In genomic region chr2:45643095-45643494, GRCh38 we compare ENCODE assay signal across 8 cellular contexts. TPM values are rescaled to one million over a fixed set of nuclear protein-coding genes. Genes with fewer than 3 reads are reported as not detected.
A peak's percentile ranks its signal among the peaks of the same experiment; 100 is the strongest.
DNase-seq lines count a peak whose midpoint lies in the region; ATAC-seq, FAIRE-seq and TF ChIP-seq lines count a peak whose summit lies in the region.

No MANE protein-coding gene starts in this region.

- TF ChIP-seq EP300 in H1 (IDR thresholded peaks at IDR 0.05; ENCODE audit: borderline replicate concordance in 1 of 2, low read depth in 2 of 2, low read length in 2 of 2): no peak

- no peak for TF ChIP-seq RAD21 in H1 (IDR thresholded peaks at IDR 0.05 in 1 of 2, conservative IDR thresholded peaks at IDR 0.05 in 1 of 2; ENCODE audit: low read depth in 2 of 2, low read length in 2 of 2)

- no peak overlapping the region for H2BK12ac ChIP-seq in H1 (ENCODE audit: low read depth, low read length)

- no peak for TF ChIP-seq POLR2A in H1 (IDR thresholded peaks at IDR 0.05; ENCODE audit: control extremely low read depth in 1 of 2, low read depth in 2 of 2, low read length in 2 of 2)

- H3K9me3 ChIP-seq in DND-41 (ENCODE audit: insufficient read depth, low read length, severe bottlenecking): no peaks in the 10 kb centered on the region
- H3K9me3 ChIP-seq in H1 (ENCODE audit: insufficient read depth in 2 of 2, low read depth in 1 of 2, low read length in 1 of 2): no peaks in the 10 kb centered on the region

- H3K23ac ChIP-seq in H1 (ENCODE audit: insufficient read length): no peak overlapping the region

- H3K27me3 ChIP-seq in DND-41 (ENCODE audit: insufficient read depth, low read length, poor library complexity): peaks cover 8% of the 10 kb centered on the region
- H3K27me3 ChIP-seq in H1 (replicated peaks in 1 of 4; ENCODE audit: control insufficient read depth in 3 of 4, extremely low read depth in 1 of 4, insufficient read depth in 3 of 4, low read length in 3 of 4): peaks cover 2 to 27% (median 17%) of the 10 kb centered on the region in 4 experiments

- H3K9ac ChIP-seq in DND-41 (ENCODE audit: low read depth, low read length): peak overlapping the region; percentile 52
- H3K9ac ChIP-seq in H1 (replicated peaks in 1 of 4; ENCODE audit: extremely low read depth in 1 of 4, low read depth in 3 of 4, low read length in 3 of 4): no peak overlapping the region

- H4K5ac ChIP-seq in H1 (ENCODE audit: insufficient read length, low read depth, low read length): no peak overlapping the region

- H3K4me2 ChIP-seq in DND-41 (ENCODE audit: insufficient read depth, low read length): peak overlapping the region; percentile 68
- H3K4me2 ChIP-seq in H1 (ENCODE audit: insufficient read depth in 1 of 2, low read depth in 2 of 2, low read length in 2 of 2): peak overlapping the region; percentile 0 to 65; a peak in 3 of 4 replicates

- H2BK20ac ChIP-seq in H1 (ENCODE audit: low read length): no peak overlapping the region

- no peak overlapping the region for H3K27ac Mint-ChIP-seq in neural crest cell (ENCODE audit: unreplicated experiment)

- CTCF ChIA-PET in H1 (lab: Charles Lee; ENCODE audit: partially characterized antibody): interaction anchor here (0.8 to 1.9 kb wide), 13 partner anchors 9 to 819 kb away, joined by 3 to 10 read pairs (median 4); no protein-coding TSS in a partner anchor

- H3K4ac ChIP-seq in H1 (replicated peaks; ENCODE audit: insufficient read length, low read depth, low read length): no peak overlapping the region

- no peak overlapping the region for H2BK15ac ChIP-seq in H1 (ENCODE audit: low read length)

- POLR2A ChIA-PET in H1 (lab: Charles Lee; ENCODE audit: partially characterized antibody): no interaction called here

- no peaks in the 10 kb centered on the region for H3K36me3 Mint-ChIP-seq in neural crest cell (ENCODE audit: low read depth)

- H3K23me2 ChIP-seq in H1 (ENCODE audit: low read depth, low read length): peaks cover 1% of the 10 kb centered on the region; the same call in 1 of the 2 replicates

- H3K79me1 ChIP-seq in H1 (ENCODE audit: low read depth, low read length): no peaks in the 10 kb centered on the region

- WGBS in H1 (ENCODE audit: extremely low coverage in 1 of 2, insufficient coverage in 1 of 2, insufficient read length in 1 of 2, insufficient replicate concordance in 2 of 2, low coverage in 1 of 2, low lambda C conversion rate in 2 of 2, missing lambda C conversion rate in 1 of 2), 2 experiments: 72% methylated on average over 11 of the region's 11 CpGs; no CpG with 5 or more reads in 1 of the 2 experiments

- H2BK5ac ChIP-seq in H1 (ENCODE audit: low read depth, low read length): no peak overlapping the region

- DNase-seq in DND-41 (no peak), LNCaP clone FGC (ENCODE audit: low read depth) (no peak), H1 (ENCODE audit: low read depth in 1 of 2, low spot score in 2 of 2) (peak in 1 of 2 experiments; percentile 56), neural crest cell (ENCODE audit: low read depth, low spot score) (peak; percentile 10), cortex of kidney (lab: John Stamatoyannopoulos, UW) (no peak)
- no peak for DNase-seq in effector CD8-positive, alpha-beta T cell (lab: John Stamatoyannopoulos, UW)

- no peaks in the 10 kb centered on the region for H4K20me1 ChIP-seq in DND-41 (ENCODE audit: insufficient read depth, low read length)
- no peaks in the 10 kb centered on the region for H4K20me1 ChIP-seq in H1 (replicated peaks in 1 of 2; ENCODE audit: control insufficient read depth in 1 of 2, insufficient read depth in 2 of 2, low read length in 2 of 2)

- no peak overlapping the region for H3K18ac ChIP-seq in H1 (ENCODE audit: extremely low read depth, low read length)

- no peak for FAIRE-seq in H1 (lab: Jason Lieb, UNC)

- H3K79me2 ChIP-seq in DND-41 (ENCODE audit: insufficient read depth, low read length) (no peaks in the 10 kb centered on the region), H1 (ENCODE audit: control insufficient read depth in 1 of 2, insufficient read depth in 2 of 2, low read length in 2 of 2) (no peaks in the 10 kb centered on the region)

- H4K91ac ChIP-seq in H1 (replicated peaks; ENCODE audit: insufficient read length, low read length): no peak overlapping the region

- peaks cover 8% of the 10 kb centered on the region for H3K4me1 Mint-ChIP-seq in neural crest cell

- peaks cover 47% of the 10 kb centered on the region for H3K27me3 Mint-ChIP-seq in neural crest cell (ENCODE audit: low read depth)

- peak overlapping the region; percentile 64 for H3K4me3 Mint-ChIP-seq in neural crest cell

- H2AFZ ChIP-seq in DND-41 (ENCODE audit: low read depth, low read length): peak overlapping the region; percentile 47
- no peak overlapping the region for H2AFZ ChIP-seq in H1 (ENCODE audit: low read length)

- no peak overlapping the region for H2AK5ac ChIP-seq in H1 (ENCODE audit: low read depth, low read length)

- no peak overlapping the region for H4K8ac ChIP-seq in H1 (ENCODE audit: extremely low read depth, insufficient read depth, low read length)

- H3K4me3 ChIP-seq in DND-41 (ENCODE audit: low read depth in 1 of 2, low read length in 2 of 2) (peak overlapping the region; percentile 3 to 45; a peak in 2 of 4 replicates), LNCaP clone FGC (ENCODE audit: low read depth, low read length) (peak overlapping the region; percentile 51), H1 (ENCODE audit: extremely low read depth in 1 of 4, insufficient read depth in 2 of 4, low read depth in 3 of 4, low read length in 4 of 4) (peak overlapping the region; percentile 6 to 59 (median 21); a peak in 7 of 8 replicates)

- no peak overlapping the region for H2BK120ac ChIP-seq in H1 (replicated peaks; ENCODE audit: low read depth, low read length)

- H3K56ac ChIP-seq in H1 (replicated peaks; ENCODE audit: insufficient read length, low read depth, low read length): no peak overlapping the region

- H3K27ac ChIP-seq in DND-41 (ENCODE audit: low read length) (no peak overlapping the region), H1 (ENCODE audit: low read depth, low read length) (no peak overlapping the region)

- H3K9me3 Mint-ChIP-seq in neural crest cell: no peaks in the 10 kb centered on the region

- no peak for TF ChIP-seq CTCF in DND-41 (IDR thresholded peaks at IDR 0.05; ENCODE audit: borderline replicate concordance, extremely low read depth, low read length, poor library complexity, severe bottlenecking)
- no peak for TF ChIP-seq CTCF in LNCaP clone FGC (IDR thresholded peaks at IDR 0.05; ENCODE audit: control insufficient read depth, extremely low read depth, insufficient read depth)
- no peak for TF ChIP-seq CTCF in H1 (IDR thresholded peaks at IDR 0.05; ENCODE audit: control extremely low read depth in 1 of 3, insufficient read depth in 1 of 3, low read depth in 1 of 3, low read length in 3 of 3)
- no peak for TF ChIP-seq CTCF in neural crest cell (conservative IDR thresholded peaks at IDR 0.05)

- H3K4me1 ChIP-seq in DND-41 (ENCODE audit: insufficient read depth, low read length) (peaks cover 14% of the 10 kb centered on the region), H1 (replicated peaks in 1 of 4; ENCODE audit: control insufficient read depth in 3 of 4, insufficient read depth in 4 of 4, low read length in 3 of 4) (peaks cover 2 to 8% (median 3%) of the 10 kb centered on the region in 4 experiments; a peak in 4 of 7 replicates)

- no peak overlapping the region for H3K14ac ChIP-seq in H1 (ENCODE audit: insufficient read length)

- ATAC-seq in DND-41 (ENCODE audit: insufficient read depth, low read depth) (peak; percentile 28; the same call in 2 of the 3 replicates), GM19455 (IDR thresholded peaks at IDR 0.05; ENCODE audit: unreplicated experiment) (no peak), HG02759 (IDR thresholded peaks at IDR 0.05; ENCODE audit: unreplicated experiment) (no peak)

- no peaks in the 10 kb centered on the region for H3K36me3 ChIP-seq in DND-41 (ENCODE audit: insufficient read depth, low read length)
- H3K36me3 ChIP-seq in H1 (ENCODE audit: control insufficient read depth in 2 of 4, insufficient read depth in 4 of 4, low read length in 3 of 4): no peaks in the 10 kb centered on the region

TF ChIP-seq in H1, 55 proteins besides CTCF, POLR2A, EP300 and RAD21 (continues in another document):
- TF ChIP-seq CEBPB (IDR thresholded peaks at IDR 0.05; ENCODE audit: low read depth, low read length): no peak
- TF ChIP-seq USF2 (IDR thresholded peaks at IDR 0.05; ENCODE audit: low read length): no peak

RNA-seq across cellular contexts. Expression of gene PRKCE, which starts 8.4 kb away (rescaled TPM):
- total RNA-seq in H1 (2021; fragmentation: NEBNext Ultra II Directional; extraction: Animal tissue kit (Norgen Biotek cat#: 25700)): 1.5 and 2.1 TPM in 2 replicates
- 0.54 and 0.67 TPM in 2 replicates for polyA plus RNA-seq in H1 (2011; rRNA removed)
- 0.58 TPM for polyA plus RNA-seq in H1 (2011; cell fraction: cytosol; rRNA removed)
- 1.6 TPM for polyA plus RNA-seq in H1 (2011; cell fraction: nucleus; rRNA removed)
- 0.46 to 0.81 TPM (median 0.50 TPM) in 4 replicates for polyA plus RNA-seq in H1 (2012, experiment 1 of 2)
- 0.21 TPM for polyA plus RNA-seq in H1 (2012, experiment 2 of 2)
- 0.55 TPM for polyA plus RNA-seq in H1 (2013, experiment 1 of 2)
- polyA plus RNA-seq in H1 (2013, experiment 2 of 2): 0.37 TPM
- polyA minus RNA-seq in H1 (2011; rRNA and poly(A)+ RNA removed): 1.2 and 3.2 TPM in 2 replicates
- polyA minus RNA-seq in H1 (2011; cell fraction: cytosol; rRNA and poly(A)+ RNA removed): 4.9 TPM
- polyA minus RNA-seq in H1 (2011; cell fraction: nucleus; rRNA and poly(A)+ RNA removed): 9.7 TPM
- 15.6 and 15.9 TPM in 2 replicates for total RNA-seq in neural crest cell

RNA-seq across cellular contexts. Expression of gene SRBD1, which starts 32.0 kb away (rescaled TPM):
- 20.0 and 20.4 TPM in 2 replicates for total RNA-seq in H1 (2021; fragmentation: NEBNext Ultra II Directional; extraction: Animal tissue kit (Norgen Biotek cat#: 25700))
- polyA plus RNA-seq in H1 (2011; rRNA removed): 2.5 and 4.6 TPM in 2 replicates
- polyA plus RNA-seq in H1 (2011; cell fraction: cytosol; rRNA removed): 6.7 TPM
- polyA plus RNA-seq in H1 (2011; cell fraction: nucleus; rRNA removed): 2.6 TPM
- 11.2 to 17.7 TPM (median 12.4 TPM) in 4 replicates for polyA plus RNA-seq in H1 (2012, experiment 1 of 2)
- polyA plus RNA-seq in H1 (2012, experiment 2 of 2): 1.1 TPM
- 13.0 TPM for polyA plus RNA-seq in H1 (2013, experiment 1 of 2)
- 13.8 TPM for polyA plus RNA-seq in H1 (2013, experiment 2 of 2)
- 23.5 and 33.4 TPM in 2 replicates for polyA minus RNA-seq in H1 (2011; rRNA and poly(A)+ RNA removed)
- polyA minus RNA-seq in H1 (2011; cell fraction: cytosol; rRNA and poly(A)+ RNA removed): 10.4 TPM
- 52.1 TPM for polyA minus RNA-seq in H1 (2011; cell fraction: nucleus; rRNA and poly(A)+ RNA removed)
- 20.1 and 21.4 TPM in 2 replicates for total RNA-seq in neural crest cell
